In the genomic region with DNA sequence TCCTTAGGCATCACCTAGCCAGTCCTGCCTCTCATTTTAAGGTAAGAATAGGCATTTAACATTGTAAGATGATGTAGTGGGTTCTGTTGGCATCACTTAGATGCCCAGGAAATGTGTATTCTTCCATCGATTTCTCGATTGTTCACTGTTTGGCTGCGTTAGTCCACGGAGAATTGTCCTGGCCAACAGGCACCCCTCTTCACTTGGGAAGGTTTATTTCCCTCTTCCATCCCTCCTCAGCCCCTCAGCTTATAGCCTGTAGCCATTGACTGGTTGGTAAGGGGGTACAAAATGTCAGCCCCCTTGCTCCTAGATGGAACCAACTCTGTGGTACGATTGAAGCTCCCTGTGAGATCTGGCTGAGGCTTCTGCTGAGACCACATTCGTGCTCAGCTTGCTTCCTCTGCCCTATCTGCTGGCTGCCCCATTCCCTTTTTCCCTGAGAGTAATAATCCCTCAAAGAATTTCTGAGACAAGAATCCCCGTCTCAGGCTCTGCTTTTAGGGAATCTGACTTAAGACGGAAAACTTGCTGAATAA, we compare ENCODE assay signal across 8 cellular contexts. TPM values are rescaled to one million over a fixed set of nuclear protein-coding genes. Genes with fewer than 3 reads are reported as not detected.
A peak's percentile ranks its signal among the peaks of the same experiment; 100 is the strongest.
DNase-seq lines count a peak whose midpoint lies in the region; ATAC-seq and TF ChIP-seq lines count a peak whose summit lies in the region.

No MANE protein-coding gene starts in this region.

- ATAC-seq in HG03025 (IDR thresholded peaks at IDR 0.05; ENCODE audit: low FRiP score, unreplicated experiment) (peak; percentile 15), left lobe of liver (peak; percentile 29), GM18858 (IDR thresholded peaks at IDR 0.05; ENCODE audit: unreplicated experiment) (no peak)

- TF ChIP-seq CTCF in astrocyte of the cerebellum (IDR thresholded peaks at IDR 0.05; ENCODE audit: low read depth, low read length, missing control alignments): no peak
- no peak for TF ChIP-seq CTCF in tibial artery (IDR thresholded peaks at IDR 0.05)

- intact Hi-C loops in tibial artery (cut with DNase I; ENCODE audit: low total_unique reads): no loop called here

- H3K27ac ChIP-seq in tibial artery: peak overlapping the region; percentile 61 to 77
- no peak overlapping the region for H3K27ac ChIP-seq in SJCRH30

- DNase-seq in EH (ENCODE audit: low read depth): peak; percentile 32
- no peak for DNase-seq in astrocyte of the cerebellum (ENCODE audit: low read depth)
- DNase-seq in left lobe of liver (ENCODE audit: low spot score): no peak
- DNase-seq in tibial artery: no peak
- DNase-seq in SJCRH30: no peak
- DNase-seq in UCSD-AML1 (lab: John Stamatoyannopoulos, UW; ENCODE audit: unreplicated experiment): no peak

- in situ Hi-C loops in astrocyte of the cerebellum (cut with HindIII; ENCODE audit: low sequenced_read_pairs): no loop called here

- H3K4me3 ChIP-seq in astrocyte of the cerebellum (ENCODE audit: low read depth, low read length) (peak overlapping the region; percentile 54), tibial artery (peak overlapping the region; percentile 63 to 64), SJCRH30 (no peak overlapping the region)

- H3K9me3 ChIP-seq in tibial artery: no peaks in the 10 kb centered on the region
- no peaks in the 10 kb centered on the region for H3K9me3 ChIP-seq in SJCRH30 (replicated peaks)

- H3K36me3 ChIP-seq in tibial artery: peaks cover 0 to 7% (median 5%) of the 10 kb centered on the region in 3 donors
- H3K36me3 ChIP-seq in SJCRH30: peaks cover 11% of the 10 kb centered on the region; the same call in 1 of the 2 replicates

- H3K27me3 ChIP-seq in tibial artery: no peaks in the 10 kb centered on the region
- no peaks in the 10 kb centered on the region for H3K27me3 ChIP-seq in SJCRH30

- H3K4me1 ChIP-seq in tibial artery (peaks cover 0 to 10% (median 0%) of the 10 kb centered on the region in 4 donors), SJCRH30 (no peaks in the 10 kb centered on the region)

RNA-seq across cellular contexts. Expression of a gene that starts 43.4 kb away (rescaled TPM):
- 13.3 TPM for total RNA-seq in left lobe of liver
- total RNA-seq in SJCRH30 (2014; rRNA removed; shearing (Covaris generic)): 12.3 and 15.1 TPM in 2 replicates

RNA-seq across cellular contexts. Expression of a gene that starts 45.3 kb away (rescaled TPM):
- 3.4 TPM for total RNA-seq in left lobe of liver
- 42.6 and 48.4 TPM in 2 replicates for total RNA-seq in SJCRH30 (2014; rRNA removed; shearing (Covaris generic))
